10 cellular contexts compared by ENCODE assay signal in genomic region chr19:7941895-7942596, GRCh38. TPM values are rescaled to one million over a fixed set of nuclear protein-coding genes. Genes with fewer than 3 reads are reported as not detected.
A peak's percentile ranks its signal among the peaks of the same experiment; 100 is the strongest.
DNase-seq lines count a peak whose midpoint lies in the region; ATAC-seq and TF ChIP-seq lines count a peak whose summit lies in the region.
"Had no signal": no experiment of that assay in that cellular context is flagged by ENCODE, and none has a peak within 500 bp of the region (broad histone marks: within the 10 kb centered on the region; RNA-seq: fewer than 3 reads in every experiment).

No MANE protein-coding gene starts in this region.

- no peak for DNase-seq in T-helper 2 cell treated with Interferon-gamma antibody and Interleukin-4, amounts not matched to agents 5 μg/mL and 100 μg/mL, for 36 hours (ENCODE audit: low spot score)
- DNase-seq in T-helper 2 cell (no peak), PC-3 (no peak), esophagus muscularis mucosa (ENCODE audit: extremely low spot score) (no peak), skeletal muscle cell (ENCODE audit: low read depth) (no peak), transverse colon (no peak), kidney tubule cell (ENCODE audit: low spot score) (no peak)
- DNase-seq: AML-193 had no signal

- CTCF ChIA-PET in PC-3 (lab: Charles Lee): no interaction called here

- H3K27me3 ChIP-seq in PC-3 (ENCODE audit: low read length) (no peaks in the 10 kb centered on the region), esophagus muscularis mucosa (no peaks in the 10 kb centered on the region), transverse colon (no peaks in the 10 kb centered on the region)

- H3K9ac ChIP-seq in PC-3 (ENCODE audit: low read length): peak overlapping the region; percentile 99

- H3K9me3 ChIP-seq in PC-3 (ENCODE audit: low read length) (no peaks in the 10 kb centered on the region), esophagus muscularis mucosa (no peaks in the 10 kb centered on the region), transverse colon (no peaks in the 10 kb centered on the region)

- peak overlapping the region; percentile 89 for H3K4me2 ChIP-seq in PC-3 (ENCODE audit: low read length)

- H3K4me3 Mint-ChIP-seq in T-helper 2 cell treated with Interferon-gamma antibody and Interleukin-4, amounts not matched to agents 5 μg/mL and 100 μg/mL, for 36 hours: peak overlapping the region; percentile 97

- ATAC-seq in PC-3 (no peak), HG03039 (IDR thresholded peaks at IDR 0.05; ENCODE audit: unreplicated experiment) (no peak)

- no peaks in the 10 kb centered on the region for H3K9me2 ChIP-seq in PC-3 (replicated peaks; ENCODE audit: low read length)

- H3K79me2 ChIP-seq in PC-3 (ENCODE audit: low read length): peaks cover 65% of the 10 kb centered on the region

- no peak overlapping the region for H2AFZ ChIP-seq in PC-3 (ENCODE audit: low read length)

- no TSS peak for BruUV-seq in PC-3 (replicated peaks; lab: Mats Ljungman, UMichigan)

- TF ChIP-seq POLR2A in esophagus muscularis mucosa (IDR thresholded peaks at IDR 0.05; ENCODE audit: low read depth): no peak
- no peak for TF ChIP-seq POLR2A in transverse colon (IDR thresholded peaks at IDR 0.05)

- in situ Hi-C loops in transverse colon (cut with MboI; ENCODE audit: low pct_ligation_motif_present in 1 of 4, low pct_unique_long_range_greater_than_20kb in 1 of 4, low sequenced_read_pairs in 3 of 4): loop anchor here in 2 of 4 donors (10.0 kb wide), 1 partner anchor 313 kb away; no protein-coding TSS in a partner anchor

- H3K27ac ChIP-seq in PC-3 (ENCODE audit: low read length) (no peak overlapping the region), esophagus muscularis mucosa (replicated peaks in 1 of 4) (peak overlapping the region in 3 of 4 donors; percentile 93 to 97 (median 95)), transverse colon (peak overlapping the region in 1 of 4 donors; percentile 97)

- peaks cover 9% of the 10 kb centered on the region; the same call in 1 of the 2 replicates for H4K20me1 ChIP-seq in PC-3 (ENCODE audit: low read length)

- H3F3A ChIP-seq in PC-3 (ENCODE audit: low read length, unreplicated experiment): no peaks in the 10 kb centered on the region

- POLR2A ChIA-PET in PC-3 (lab: Charles Lee; ENCODE audit: unreplicated experiment): no interaction called here

- peak overlapping the region; percentile 97 for H3K27ac Mint-ChIP-seq in T-helper 2 cell treated with Interferon-gamma antibody and Interleukin-4, amounts not matched to agents 5 μg/mL and 100 μg/mL, for 36 hours

- intact Hi-C loops in PC-3 (cut with micrococcal nuclease) (loop anchor here (5.0 kb wide), 1 partner anchor 45 kb away; no protein-coding TSS in a partner anchor), esophagus muscularis mucosa (cut with DNase I) (loop anchor here (5.0 to 10.0 kb wide), 2 partner anchors 60 to 313 kb away; no protein-coding TSS in a partner anchor), transverse colon (cut with DNase I; ENCODE audit: low total_unique reads) (no loop called here)

- peaks cover 11% of the 10 kb centered on the region for H3K36me3 Mint-ChIP-seq in T-helper 2 cell treated with Interferon-gamma antibody and Interleukin-4, amounts not matched to agents 5 μg/mL and 100 μg/mL, for 36 hours (ENCODE audit: low read depth)

- 88% methylated on average over 19 of the region's 19 CpGs for WGBS in esophagus muscularis mucosa
- 77 to 87% methylated on average over 8 to 19 of the region's 19 CpGs for WGBS in transverse colon (ENCODE audit: low coverage in 1 of 2), 2 donors

- no peaks in the 10 kb centered on the region for H3K9me3 Mint-ChIP-seq in T-helper 2 cell treated with Interferon-gamma antibody and Interleukin-4, amounts not matched to agents 5 μg/mL and 100 μg/mL, for 36 hours

- H3K36me3 ChIP-seq in PC-3 (ENCODE audit: low read depth, low read length) (peaks cover 30% of the 10 kb centered on the region), esophagus muscularis mucosa (peaks cover 20 to 42% (median 35%) of the 10 kb centered on the region in 4 donors), transverse colon (peaks cover 0 to 24% (median 11%) of the 10 kb centered on the region in 4 donors)

- peaks cover 22% of the 10 kb centered on the region for H3K4me1 Mint-ChIP-seq in T-helper 2 cell treated with Interferon-gamma antibody and Interleukin-4, amounts not matched to agents 5 μg/mL and 100 μg/mL, for 36 hours (ENCODE audit: low read depth)

- peak overlapping the region; percentile 91 for H3K4me3 ChIP-seq in PC-3 (ENCODE audit: low read length)
- H3K4me3 ChIP-seq in esophagus muscularis mucosa: peak overlapping the region; percentile 63 to 97 (median 79)
- peak overlapping the region; percentile 97 for H3K4me3 ChIP-seq in skeletal muscle cell (ENCODE audit: low read depth, low read length)
- peak overlapping the region in 1 of 4 donors; percentile 85 for H3K4me3 ChIP-seq in transverse colon

- H3K4me1 ChIP-seq in PC-3 (ENCODE audit: insufficient read depth, low read length) (peaks cover 14% of the 10 kb centered on the region), esophagus muscularis mucosa (peaks cover 19 to 60% (median 52%) of the 10 kb centered on the region in 4 donors), transverse colon (peaks cover 5 to 26% (median 12%) of the 10 kb centered on the region in 4 donors)

- no peaks in the 10 kb centered on the region for H3K27me3 Mint-ChIP-seq in T-helper 2 cell treated with Interferon-gamma antibody and Interleukin-4, amounts not matched to agents 5 μg/mL and 100 μg/mL, for 36 hours (ENCODE audit: low read depth)

- TF ChIP-seq EP300 in esophagus muscularis mucosa (IDR thresholded peaks at IDR 0.05): no peak
- no peak for TF ChIP-seq EP300 in transverse colon (IDR thresholded peaks at IDR 0.05; ENCODE audit: low read depth)

- TF ChIP-seq CTCF in PC-3 (conservative IDR thresholded peaks at IDR 0.05; ENCODE audit: low read depth, low read length) (no peak), esophagus muscularis mucosa (IDR thresholded peaks at IDR 0.05) (no peak), transverse colon (IDR thresholded peaks at IDR 0.05) (no peak)

RNA-seq across cellular contexts. Expression of gene TIMM44, which starts 1.4 kb away (rescaled TPM):
- total RNA-seq in PC-3 (2014; rRNA removed): 191 and 262 TPM in 2 replicates
- total RNA-seq in esophagus muscularis mucosa: 100 to 1,000 TPM in 1 of 4 donors, 10 to 100 TPM in 3; 61.6 to 111 (median 98.5) TPM
- 100 to 1,000 TPM in 1 of 4 donors, 10 to 100 TPM in 3; 59.7 to 102 (median 71.8) TPM for total RNA-seq in transverse colon

RNA-seq across cellular contexts. Expression of gene CTXN1, which starts 16.1 kb away (rescaled TPM):
- total RNA-seq in PC-3 (2014; rRNA removed): 11.4 and 40.3 TPM in 2 replicates
- total RNA-seq in esophagus muscularis mucosa: 10 to 100 TPM; 28.7 to 59.4 (median 49.2) TPM
- 10 to 100 TPM in 1 of 4 donors, 1 to 10 TPM in 3; 2.9 to 29.7 (median 4.8) TPM for total RNA-seq in transverse colon

RNA-seq across cellular contexts. Expression of gene SNAPC2, which starts 21.9 kb away (rescaled TPM):
- total RNA-seq in PC-3 (2014; rRNA removed) (40.1 and 61.7 TPM in 2 replicates), esophagus muscularis mucosa (10 to 100 TPM; 32.4 to 47.2 (median 35.0) TPM), transverse colon (10 to 100 TPM; 11.4 to 35.9 (median 13.0) TPM)

RNA-seq across cellular contexts. Expression of gene TGFBR3L, which starts 27.4 kb away (rescaled TPM):
- total RNA-seq in PC-3 (2014; rRNA removed) (10.5 and 15.5 TPM in 2 replicates), esophagus muscularis mucosa (1 to 10 TPM; 2.2 to 8.3 (median 6.1) TPM), transverse colon (1 to 10 TPM in 1 of 4 donors, not detected in 3; 1.4 TPM)
- total RNA-seq: omental fat pad had no signal

RNA-seq across cellular contexts. Expression of gene MAP2K7, which starts 38.4 kb away (rescaled TPM):
- 39.3 and 40.5 TPM in 2 replicates for total RNA-seq in PC-3 (2014; rRNA removed)
- total RNA-seq in esophagus muscularis mucosa: 10 to 100 TPM; 17.2 to 31.9 (median 24.5) TPM
- 100 to 1,000 TPM in 1 of 4 donors, 10 to 100 TPM in 3; 11.9 to 125 (median 20.9) TPM for total RNA-seq in transverse colon
